In genomic region chr4:154399259-154399974, GRCh38 we compare ENCODE assay signal across 1 cellular context.
TF ChIP-seq lines count a peak whose summit lies in the region.

No MANE protein-coding gene starts in this region.

TF ChIP-seq in SK-N-SH treated with all-trans-retinoic acid at 6 μM for 48 hours, 23 proteins besides CTCF, POLR2A, EP300 and RAD21 (continued from another document):
- TF ChIP-seq OSR1 (CRISPR knock-in tag; IDR thresholded peaks at IDR 0.05) (no peak), ZNF8 (CRISPR knock-in tag; IDR thresholded peaks at IDR 0.05) (no peak), PPARA (CRISPR knock-in tag; IDR thresholded peaks at IDR 0.05; ENCODE audit: borderline replicate concordance) (no peak), ISL1 (CRISPR knock-in tag; IDR thresholded peaks at IDR 0.05) (no peak), SNAI2 (CRISPR knock-in tag; IDR thresholded peaks at IDR 0.05) (no peak), ESRRG (CRISPR knock-in tag; IDR thresholded peaks at IDR 0.05) (no peak), ZFP3 (CRISPR knock-in tag; IDR thresholded peaks at IDR 0.05) (no peak), CSRNP3 (CRISPR knock-in tag; IDR thresholded peaks at IDR 0.05) (no peak), CSDC2 (CRISPR knock-in tag; IDR thresholded peaks at IDR 0.05) (no peak)
- TF ChIP-seq, protein P1, sequence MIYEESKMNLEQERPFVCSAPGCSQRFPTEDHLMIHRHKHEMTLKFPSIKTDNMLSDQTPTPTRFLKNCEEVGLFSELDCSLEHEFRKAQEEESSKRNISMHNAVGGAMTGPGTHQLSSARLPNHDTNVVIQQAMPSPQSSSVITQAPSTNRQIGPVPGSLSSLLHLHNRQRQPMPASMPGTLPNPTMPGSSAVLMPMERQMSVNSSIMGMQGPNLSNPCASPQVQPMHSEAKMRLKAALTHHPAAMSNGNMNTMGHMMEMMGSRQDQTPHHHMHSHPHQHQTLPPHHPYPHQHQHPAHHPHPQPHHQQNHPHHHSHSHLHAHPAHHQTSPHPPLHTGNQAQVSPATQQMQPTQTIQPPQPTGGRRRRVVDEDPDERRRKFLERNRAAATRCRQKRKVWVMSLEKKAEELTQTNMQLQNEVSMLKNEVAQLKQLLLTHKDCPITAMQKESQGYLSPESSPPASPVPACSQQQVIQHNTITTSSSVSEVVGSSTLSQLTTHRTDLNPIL (CRISPR knock-in tag; IDR thresholded peaks at IDR 0.05; ENCODE audit: low read depth), result no peak
